Comparison of ENCODE assay signal across 20 cellular contexts in genomic region chr4:9904976-9905587, GRCh38.
A peak's percentile ranks its signal among the peaks of the same experiment; 100 is the strongest.
DNase-seq lines count a peak whose midpoint lies in the region; ATAC-seq and TF ChIP-seq lines count a peak whose summit lies in the region.
"Had no signal": no experiment of that assay in that cellular context is flagged by ENCODE, and none has a peak within 500 bp of the region (broad histone marks: within the 10 kb centered on the region; RNA-seq: fewer than 3 reads in every experiment).

No MANE protein-coding gene starts in this region.

- H3K9me3 Mint-ChIP-seq in activated naive CD8-positive, alpha-beta T cell treated with anti-CD3 and anti-CD28 coated beads, Interleukin-2, amount 10 ng/mL, durations not matched to agents 7 days and 5 days: no peaks in the 10 kb centered on the region
- no peaks in the 10 kb centered on the region for H3K9me3 Mint-ChIP-seq in activated naive CD8-positive, alpha-beta T cell treated with anti-CD3 and anti-CD28 coated beads for 36 hours
- H3K9me3 Mint-ChIP-seq: CD8-positive, alpha-beta memory T cell; dendritic cell treated with granulocyte-macrophage colony-stimulating factor and Interleukin-4, amounts not matched to agents 40 ng/mL and 50 ng/mL, for 4 days had no signal

- no peaks in the 10 kb centered on the region for H3K36me3 Mint-ChIP-seq in activated naive CD8-positive, alpha-beta T cell treated with anti-CD3 and anti-CD28 coated beads, Interleukin-2, amount 10 ng/mL, durations not matched to agents 7 days and 5 days
- H3K36me3 Mint-ChIP-seq in activated naive CD8-positive, alpha-beta T cell treated with anti-CD3 and anti-CD28 coated beads for 36 hours: no peaks in the 10 kb centered on the region
- H3K36me3 Mint-ChIP-seq: brain; CD8-positive, alpha-beta memory T cell; WTC11 had no signal

- H3K4me3 ChIP-seq in fibroblast of pulmonary artery (replicated peaks; ENCODE audit: low read depth, low read length): no peak overlapping the region
- H3K4me3 ChIP-seq: HAP-1, K562, lower lobe of right lung, ovary had no signal

- peaks cover 3% of the 10 kb centered on the region for H3K27me3 Mint-ChIP-seq in activated naive CD8-positive, alpha-beta T cell treated with anti-CD3 and anti-CD28 coated beads, Interleukin-2, amount 10 ng/mL, durations not matched to agents 7 days and 5 days
- H3K27me3 Mint-ChIP-seq in activated naive CD8-positive, alpha-beta T cell treated with anti-CD3 and anti-CD28 coated beads for 36 hours: peaks cover 1% of the 10 kb centered on the region
- H3K27me3 Mint-ChIP-seq: dendritic cell treated with granulocyte-macrophage colony-stimulating factor and Interleukin-4, amounts not matched to agents 40 ng/mL and 50 ng/mL, for 4 days had no signal

- H3K27ac Mint-ChIP-seq in activated naive CD8-positive, alpha-beta T cell treated with anti-CD3 and anti-CD28 coated beads, Interleukin-2, amount 10 ng/mL, durations not matched to agents 7 days and 5 days: no peak overlapping the region
- no peak overlapping the region for H3K27ac Mint-ChIP-seq in activated naive CD8-positive, alpha-beta T cell treated with anti-CD3 and anti-CD28 coated beads for 36 hours
- H3K27ac Mint-ChIP-seq: brain; CD8-positive, alpha-beta memory T cell; dendritic cell treated with granulocyte-macrophage colony-stimulating factor and Interleukin-4, amounts not matched to agents 40 ng/mL and 50 ng/mL, for 4 days; WTC11 had no signal

- no peak for TF ChIP-seq CTCF in fibroblast of pulmonary artery (IDR thresholded peaks at IDR 0.05; ENCODE audit: low read length, missing control alignments)
- TF ChIP-seq CTCF in GM20000 (IDR thresholded peaks at IDR 0.05; ENCODE audit: extremely low read depth, missing control alignments): no peak

- H3K4me3 Mint-ChIP-seq in activated naive CD8-positive, alpha-beta T cell treated with anti-CD3 and anti-CD28 coated beads, Interleukin-2, amount 10 ng/mL, durations not matched to agents 7 days and 5 days: no peak overlapping the region
- H3K4me3 Mint-ChIP-seq in activated naive CD8-positive, alpha-beta T cell treated with anti-CD3 and anti-CD28 coated beads for 36 hours: no peak overlapping the region
- H3K4me3 Mint-ChIP-seq: brain; CD8-positive, alpha-beta memory T cell; dendritic cell treated with granulocyte-macrophage colony-stimulating factor and Interleukin-4, amounts not matched to agents 40 ng/mL and 50 ng/mL, for 4 days; WTC11 had no signal

- H3K4me1 Mint-ChIP-seq in activated naive CD8-positive, alpha-beta T cell treated with anti-CD3 and anti-CD28 coated beads, Interleukin-2, amount 10 ng/mL, durations not matched to agents 7 days and 5 days: peaks cover 4% of the 10 kb centered on the region
- H3K4me1 Mint-ChIP-seq in activated naive CD8-positive, alpha-beta T cell treated with anti-CD3 and anti-CD28 coated beads for 36 hours: peaks cover 4% of the 10 kb centered on the region
- H3K4me1 Mint-ChIP-seq: CD8-positive, alpha-beta memory T cell; WTC11 had no signal

- peak; percentile 30 for ATAC-seq in activated naive CD8-positive, alpha-beta T cell treated with anti-CD3 and anti-CD28 coated beads, Interleukin-2, amount 10 ng/mL, durations not matched to agents 7 days and 5 days (ENCODE audit: low read depth)
- ATAC-seq: K562, lower lobe of right lung, WTC11 had no signal

- DNase-seq in activated naive CD8-positive, alpha-beta T cell treated with anti-CD3 and anti-CD28 coated beads, Interleukin-2, amount 10 ng/mL, durations not matched to agents 7 days and 5 days: no peak
- DNase-seq in activated naive CD8-positive, alpha-beta T cell treated with anti-CD3 and anti-CD28 coated beads for 36 hours: no peak
- DNase-seq in NCI-H69 (lab: John Stamatoyannopoulos, UW) (peak; percentile 9), fibroblast of pulmonary artery (ENCODE audit: low read depth) (peak; percentile 24), putamen (ENCODE audit: low spot score) (peak; percentile 41), NCI-H2029 (lab: John Stamatoyannopoulos, UW) (no peak), dedifferentiated amniotic fluid mesenchymal stem cell (ENCODE audit: extremely low spot score) (no peak), GM20000 (ENCODE audit: low spot score) (no peak)
- DNase-seq: activated naive CD4-positive, alpha-beta T cell; CD8-positive, alpha-beta memory T cell; lower lobe of right lung; NCI-H2081 treated with DMSO at 0.1 percent for 48 hours; NCI-H510A treated with DMSO at 0.1 percent for 48 hours; ovary; SHP77 had no signal

- POLR2A ChIA-PET in activated naive CD8-positive, alpha-beta T cell treated with anti-CD3 and anti-CD28 coated beads, Interleukin-2, amount 10 ng/mL, durations not matched to agents 7 days and 5 days (lab: Charles Lee): no interaction called here

Comparison
In these comparisons a context has a peak if more than half of its experiments do, and no peak if none do; other contexts are left out.
1. DNase-seq: peak in NCI-H69 (single experiment), fibroblast of pulmonary artery (single experiment) and putamen (single experiment); none in activated naive CD8-positive, alpha-beta T cell treated with anti-CD3 and anti-CD28 coated beads, Interleukin-2, amount 10 ng/mL, durations not matched to agents 7 days and 5 days (single experiment), activated naive CD8-positive, alpha-beta T cell treated with anti-CD3 and anti-CD28 coated beads for 36 hours (single experiment), NCI-H2029 (single experiment), dedifferentiated amniotic fluid mesenchymal stem cell (single experiment) and GM20000 (single experiment).